In the genomic region with DNA sequence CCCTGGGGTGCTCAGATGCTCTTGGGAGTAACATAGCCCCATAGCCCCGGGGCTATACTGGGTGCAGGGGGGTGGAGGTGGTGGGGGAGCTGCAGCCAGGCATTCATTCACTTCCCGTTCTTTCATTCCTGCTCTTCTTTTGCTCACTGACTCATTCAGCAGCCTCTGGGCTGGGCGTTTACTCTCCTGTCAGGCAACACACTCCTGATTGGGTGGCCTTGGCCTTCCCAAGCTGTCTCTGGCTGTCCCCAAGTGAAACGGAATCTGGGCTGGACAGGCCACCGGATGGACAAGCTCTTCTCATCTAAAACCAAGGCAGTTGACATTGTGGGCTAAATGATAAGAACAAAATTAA, we compare ENCODE assay signal across 9 cellular contexts. TPM values are rescaled to one million over a fixed set of nuclear protein-coding genes. Genes with fewer than 3 reads are reported as not detected.
DNase-seq lines count a peak whose midpoint lies in the region; ATAC-seq and TF ChIP-seq lines count a peak whose summit lies in the region.
"Had no signal": no experiment of that assay in that cellular context is flagged by ENCODE, and none has a peak within 500 bp of the region (broad histone marks: within the 10 kb centered on the region; RNA-seq: fewer than 3 reads in every experiment).

No MANE protein-coding gene starts in this region.

- no peak overlapping the region for H2AFZ ChIP-seq in H9 (ENCODE audit: low read length)
- no peak overlapping the region for H2AFZ ChIP-seq in smooth muscle cell (ENCODE audit: low read depth)
- H2AFZ ChIP-seq in neural progenitor cell (replicated peaks) = no peak overlapping the region

- H3K23me2 ChIP-seq in H9 (ENCODE audit: insufficient read length, low read depth, low read length, poor library complexity, severe bottlenecking) = peaks cover 8% of the 10 kb centered on the region

- H3K79me2 ChIP-seq in H9 (ENCODE audit: insufficient read depth, low read length) = no peaks in the 10 kb centered on the region
- peaks cover 34% of the 10 kb centered on the region for H3K79me2 ChIP-seq in smooth muscle cell (ENCODE audit: low read depth)
- H3K79me2 ChIP-seq in neural progenitor cell (ENCODE audit: low read depth) = no peaks in the 10 kb centered on the region

- no peak overlapping the region for H3K4ac ChIP-seq in H9 (ENCODE audit: low read depth, low read length)

- H2BK5ac ChIP-seq in H9 (ENCODE audit: insufficient read length, low read length) = no peak overlapping the region

- peak; percentile 45 for ATAC-seq in body of pancreas
- ATAC-seq in HG02852 (IDR thresholded peaks at IDR 0.05; ENCODE audit: unreplicated experiment) = no peak
- ATAC-seq in GM18861 (IDR thresholded peaks at IDR 0.05; ENCODE audit: unreplicated experiment) = no peak

- no peak overlapping the region for H3T11ph ChIP-seq in H9 (ENCODE audit: low read length)

- no peak overlapping the region for H2BK12ac ChIP-seq in H9 (ENCODE audit: insufficient read length, low read depth, low read length)

- no peak overlapping the region for H3K18ac ChIP-seq in H9 (ENCODE audit: insufficient read length, low read depth, low read length)

- no CpG with 5 or more reads among the region's 5 CpGs for WGBS in H9 (ENCODE audit: extremely low coverage, insufficient read length, low lambda C conversion rate)
- WGBS in body of pancreas, 2 donors = 25 to 26% methylated on average over 5 of the region's 5 CpGs
- 0% methylated on average over 5 of the region's 5 CpGs for WGBS in smooth muscle cell (ENCODE audit: low lambda C conversion rate)

- H3K56ac ChIP-seq in H9 (ENCODE audit: insufficient read length, low read depth, low read length) = no peak overlapping the region

- H3K9me3 Mint-ChIP-seq in H9 (no peaks in the 10 kb centered on the region), neural progenitor cell (no peaks in the 10 kb centered on the region)

- H4K5ac ChIP-seq in H9 (ENCODE audit: insufficient read length, low read depth, low read length) = no peak overlapping the region

- no peak overlapping the region for H4K8ac ChIP-seq in H9 (replicated peaks; ENCODE audit: insufficient read length, low read depth, low read length)

- TF ChIP-seq CTCF in H9 (conservative IDR thresholded peaks at IDR 0.05) (no peak), body of pancreas (IDR thresholded peaks at IDR 0.05) (no peak), smooth muscle cell (IDR thresholded peaks at IDR 0.05; ENCODE audit: borderline replicate concordance, insufficient read depth, poor library complexity, severe bottlenecking) (no peak), neural progenitor cell (IDR thresholded peaks at IDR 0.05) (no peak)

- H3K23ac ChIP-seq in H9 (ENCODE audit: insufficient read length, low read depth, low read length) = no peak overlapping the region

- H3K4me2 ChIP-seq in H9 (ENCODE audit: insufficient read depth, insufficient read length, low read length) = no peak overlapping the region
- peak overlapping the region; percentile 77 for H3K4me2 ChIP-seq in smooth muscle cell
- no peak overlapping the region for H3K4me2 ChIP-seq in neural progenitor cell

- no peak overlapping the region for H3K9ac ChIP-seq in H9 (ENCODE audit: extremely low read depth, insufficient read length, low read length)
- H3K9ac ChIP-seq in smooth muscle cell (ENCODE audit: low read depth) = no peak overlapping the region
- no peak overlapping the region for H3K9ac ChIP-seq in neural progenitor cell

- H3K36me3 Mint-ChIP-seq in H9 (ENCODE audit: insufficient read depth in 1 of 3, low read depth in 3 of 3) = no peaks in the 10 kb centered on the region
- H3K36me3 Mint-ChIP-seq in neural progenitor cell = no peaks in the 10 kb centered on the region

- H3K4me1 Mint-ChIP-seq in H9 = peaks cover 18 to 21% of the 10 kb centered on the region in 2 experiments
- peaks cover 28% of the 10 kb centered on the region for H3K4me1 Mint-ChIP-seq in neural progenitor cell

- H2BK120ac ChIP-seq in H9 (ENCODE audit: low read depth, low read length, poor library complexity, severe bottlenecking) = no peak overlapping the region

- DNase-seq in H9 = peak; percentile 56
- peak in 2 of 4 donors; percentile 37 to 49 for DNase-seq in body of pancreas
- DNase-seq in islet precursor cell = peak; percentile 91
- DNase-seq in smooth muscle cell (lab: John Stamatoyannopoulos, UW; ENCODE audit: unreplicated experiment) = peak; percentile 30
- DNase-seq in NCI-H2196 treated with DMSO at 0.1 percent for 48 hours (lab: John Stamatoyannopoulos, UW; ENCODE audit: unreplicated experiment) = no peak
- DNase-seq in neural progenitor cell (ENCODE audit: low spot score) = no peak
- DNase-seq: activated CD8-positive, alpha-beta memory T cell treated with anti-CD3 and anti-CD28 coated beads, Interleukin-2, amount 50 U/mL, for 48 hours had no signal

- no peak overlapping the region for H2BK15ac ChIP-seq in H9 (ENCODE audit: low read depth, low read length)

- TF ChIP-seq POLR2A in body of pancreas (IDR thresholded peaks at IDR 0.05) = no peak

- H3K36me3 ChIP-seq in body of pancreas (replicated peaks in 1 of 2; ENCODE audit: insufficient read depth in 1 of 2, low read depth in 2 of 2) (no peaks in the 10 kb centered on the region), smooth muscle cell (ENCODE audit: low read depth) (no peaks in the 10 kb centered on the region), neural progenitor cell (no peaks in the 10 kb centered on the region)

- H3K27ac Mint-ChIP-seq in H9 (peak overlapping the region in 2 of 3 experiments; percentile 52 to 88; a peak in 5 of 7 replicates), neural progenitor cell (no peak overlapping the region)

- H3K27me3 Mint-ChIP-seq in H9 (ENCODE audit: low read depth) (no peaks in the 10 kb centered on the region; the same call in 1 of the 2 replicates), neural progenitor cell (ENCODE audit: insufficient read depth, low read depth) (peaks cover 7% of the 10 kb centered on the region)

- no peak overlapping the region for H3K4me3 ChIP-seq in body of pancreas
- H3K4me3 ChIP-seq in smooth muscle cell = no peak overlapping the region
- H3K4me3 ChIP-seq in neural progenitor cell = no peak overlapping the region

- H3K4me3 Mint-ChIP-seq in H9 (no peak overlapping the region; a peak in 2 of 5 replicates), neural progenitor cell (no peak overlapping the region)

- no peak overlapping the region for H2AK5ac ChIP-seq in H9 (ENCODE audit: insufficient read length, low read length)

- intact Hi-C loops in body of pancreas (cut with DNase I) = no loop called here

- no peak overlapping the region for H4K91ac ChIP-seq in H9 (ENCODE audit: insufficient read length, low read depth, low read length)

- H3K27me3 ChIP-seq in H9 (ENCODE audit: insufficient read depth, low read length) = no peaks in the 10 kb centered on the region
- H3K27me3 ChIP-seq in body of pancreas = no peaks in the 10 kb centered on the region
- H3K27me3 ChIP-seq in smooth muscle cell (ENCODE audit: low read depth) = no peaks in the 10 kb centered on the region
- no peaks in the 10 kb centered on the region for H3K27me3 ChIP-seq in neural progenitor cell

- no peak overlapping the region for H3K27ac ChIP-seq in H9 (ENCODE audit: insufficient read length, low read depth, low read length)
- H3K27ac ChIP-seq in body of pancreas = peak overlapping the region in 3 of 4 donors; percentile 53 to 82 (median 71)
- H3K27ac ChIP-seq in smooth muscle cell (ENCODE audit: low read depth) = peak overlapping the region; percentile 75
- H3K27ac ChIP-seq in neural progenitor cell = no peak overlapping the region

- H3F3A ChIP-seq in smooth muscle cell (ENCODE audit: low read depth) (peaks cover 3% of the 10 kb centered on the region), neural progenitor cell (ENCODE audit: low read depth) (no peaks in the 10 kb centered on the region)

- no peak overlapping the region for H3K14ac ChIP-seq in H9 (ENCODE audit: insufficient read depth, low read length)

- no peaks in the 10 kb centered on the region for H4K20me1 ChIP-seq in H9 (ENCODE audit: control insufficient read depth, insufficient read depth, insufficient read length)
- H4K20me1 ChIP-seq in smooth muscle cell (ENCODE audit: low read depth) = peaks cover 33% of the 10 kb centered on the region
- H4K20me1 ChIP-seq in neural progenitor cell (ENCODE audit: low read depth) = peaks cover 8% of the 10 kb centered on the region

- no peak overlapping the region for H2BK20ac ChIP-seq in H9 (ENCODE audit: low read depth, low read length, poor library complexity, severe bottlenecking)

- H3K4me1 ChIP-seq in H9 (ENCODE audit: insufficient read depth, low read length) (no peaks in the 10 kb centered on the region; the same call in 1 of the 2 replicates), body of pancreas (peaks cover 36% of the 10 kb centered on the region), smooth muscle cell (ENCODE audit: low read depth) (peaks cover 12% of the 10 kb centered on the region), neural progenitor cell (no peaks in the 10 kb centered on the region)

- no peaks in the 10 kb centered on the region for H3K9me3 ChIP-seq in H9 (ENCODE audit: control insufficient read depth, low read depth, low read length)
- H3K9me3 ChIP-seq in body of pancreas = no peaks in the 10 kb centered on the region
- H3K9me3 ChIP-seq in smooth muscle cell (replicated peaks; ENCODE audit: low read depth) = no peaks in the 10 kb centered on the region
- no peaks in the 10 kb centered on the region for H3K9me3 ChIP-seq in neural progenitor cell (ENCODE audit: low read depth)

- peaks cover 3% of the 10 kb centered on the region for H3K79me1 ChIP-seq in H9 (ENCODE audit: insufficient read depth, low read depth, low read length, poor library complexity, severe bottlenecking)

RNA-seq across cellular contexts. Expression of a gene that starts 34.6 kb away (rescaled TPM):
- total RNA-seq in H9 (2021) (6.0 and 6.1 TPM in 2 replicates), body of pancreas (10 to 100 TPM in 1 of 2 donors, 1 to 10 TPM in 1; 8.6 to 19.4 TPM), smooth muscle cell (10.6 and 13.6 TPM in 2 replicates), neural progenitor cell (ENCODE audit: low replicate concordance) (9.1 and 11.9 TPM in 2 replicates)
- 7.0 and 8.5 TPM in 2 replicates for polyA plus RNA-seq in smooth muscle cell

Comparison
In these comparisons a context has a peak if more than half of its experiments do, and no peak if none do; other contexts are left out.
1. DNase-seq: peak in H9 (single experiment), islet precursor cell (single experiment) and smooth muscle cell (single experiment); none in NCI-H2196 treated with DMSO at 0.1 percent for 48 hours (single experiment) and neural progenitor cell (single experiment).
2. H3K27ac ChIP-seq: peak in body of pancreas (3 of 4) and smooth muscle cell (single experiment); none in H9 (single experiment) and neural progenitor cell (single experiment).